Comparison of ENCODE assay signal across 27 cellular contexts in genomic region chr2:203310688-203311087, GRCh38.
"Had no signal": no experiment of that assay in that cellular context is flagged by ENCODE, and none has a peak within 500 bp of the region (broad histone marks: within the 10 kb centered on the region; RNA-seq: fewer than 3 reads in every experiment).

No MANE protein-coding gene starts in this region.

- H3K4me3 ChIP-seq: left lung, lower lobe of right lung, pancreas, prostate gland, sigmoid colon, spleen, testis, tibial artery, uterus had no signal

- FAIRE-seq: islet of Langerhans, kidney, pancreas, small intestine had no signal

- H3K4me1 ChIP-seq: left lung, lower lobe of right lung, pancreas, prostate gland, sigmoid colon, spleen, testis, tibial artery, uterus had no signal

- H3K9me3 ChIP-seq: left lung, lower lobe of right lung, pancreas, prostate gland, sigmoid colon, spleen, testis, tibial artery, uterus had no signal

- ATAC-seq: left colon; left lung; lower lobe of right lung; naive thymus-derived CD8-positive, alpha-beta T cell; pancreas; right cardiac atrium; stimulated activated effector memory CD8-positive, alpha-beta T cell treated with anti-CD3 and anti-CD28 coated beads, Interleukin-12 subunit alpha, Interleukin-12 subunit beta, amount 100 ng/mL, for 72 hours; stimulated activated naive CD8-positive, alpha-beta T cell treated with anti-CD3 and anti-CD28 coated beads, Interleukin-15, amount 100 ng/mL, for 72 hours had no signal

- H3K36me3 ChIP-seq: pancreas, prostate gland, uterus had no signal

- DNase-seq: immature natural killer cell; kidney; left colon; left lung; lower lobe of right lung; mammary epithelial cell; mesenchymal stem cell; naive thymus-derived CD8-positive, alpha-beta T cell; nucleus accumbens; pancreas; posterior cingulate gyrus; retina; right cardiac atrium; sigmoid colon; small intestine; spleen; stimulated activated CD4-positive, alpha-beta T cell treated with anti-CD3 and anti-CD28 coated beads, Interleukin-4, amount 100 ng/mL, for 24 hours; stimulated activated naive CD4-positive, alpha-beta T cell treated with Interleukin-2 at 50 U/mL for 16 hours; stimulated activated naive CD8-positive, alpha-beta T cell treated with anti-CD3 and anti-CD28 coated beads, Interleukin-15, amount 100 ng/mL, for 72 hours; substantia nigra; testis; tibial artery; trophoblast cell; uterus had no signal

- H3K27me3 ChIP-seq: left lung, pancreas, sigmoid colon, spleen, testis, tibial artery, uterus had no signal

- H3K27ac ChIP-seq: left lung, lower lobe of right lung, pancreas, prostate gland, sigmoid colon, testis, tibial artery, uterus had no signal
